ENCODE assay signal across 1 cellular context in genomic region chr20:58431134-58431533, GRCh38.
TF ChIP-seq lines count a peak whose summit lies in the region.

No MANE protein-coding gene starts in this region.

TF ChIP-seq in endothelial cell of umbilical vein, 7 proteins besides CTCF, POLR2A, EP300 and RAD21 (continued from another document):
- TF ChIP-seq MAX (IDR thresholded peaks at IDR 0.05; ENCODE audit: insufficient read depth, insufficient read length) = no peak
- no peak for TF ChIP-seq JUN (IDR thresholded peaks at IDR 0.05; ENCODE audit: borderline replicate concordance, insufficient read depth, insufficient read length, low read depth)
- no peak for TF ChIP-seq EZH2 (IDR thresholded peaks at IDR 0.05; ENCODE audit: borderline replicate concordance, low read depth, low read length, severe bottlenecking)
- no peak for TF ChIP-seq POLR2AphosphoS5 (IDR thresholded peaks at IDR 0.05; ENCODE audit: insufficient read depth, low read depth, low read length)
